ENCODE assay signal across 1 cellular context in the genomic region with DNA sequence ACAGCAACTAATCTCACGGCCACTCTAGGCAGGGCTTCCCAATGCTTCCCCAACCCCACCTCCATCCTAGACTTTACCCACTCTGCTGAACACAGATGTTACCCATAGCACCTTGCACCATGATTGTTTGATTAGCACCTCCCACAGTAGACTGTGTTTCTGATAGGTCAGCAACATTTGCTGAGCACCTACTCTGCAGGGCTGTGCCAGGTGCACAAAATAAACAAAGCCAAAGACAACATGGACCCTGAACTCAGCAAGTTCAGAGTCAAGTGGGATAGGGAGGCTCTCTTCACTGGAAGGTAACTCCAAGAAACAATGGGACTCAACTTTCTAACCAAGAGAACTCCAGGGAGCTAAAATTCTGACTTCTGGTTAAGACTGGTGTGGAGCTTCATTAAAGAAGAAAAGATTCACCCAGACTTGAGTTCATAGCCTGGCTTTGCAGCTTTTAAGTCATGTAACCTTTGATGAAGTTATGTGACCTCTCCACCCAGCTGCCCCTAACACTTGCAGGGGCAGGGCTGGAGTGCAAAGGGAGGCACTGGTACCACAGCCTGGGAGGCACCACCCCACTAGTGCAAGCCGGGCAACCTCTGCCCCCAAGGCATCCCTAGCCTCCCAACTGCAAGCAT.
A peak's percentile ranks its signal among the peaks of the same experiment; 100 is the strongest.
TF ChIP-seq lines count a peak whose summit lies in the region.

No MANE protein-coding gene starts in this region.

TF ChIP-seq in HepG2, 621 proteins besides CTCF, POLR2A, EP300 and RAD21 (continued from another document and continues in another):
- TF ChIP-seq DMTF1 (CRISPR knock-in tag; IDR thresholded peaks at IDR 0.05): no peak
- peak; percentile 89; the same call in 1 of the 2 replicates for TF ChIP-seq ZMAT3 (CRISPR knock-in tag; conservative IDR thresholded peaks at IDR 0.05)
- TF ChIP-seq ZNF430 (CRISPR knock-in tag; IDR thresholded peaks at IDR 0.05): peak; percentile 84
- TF ChIP-seq ZNF225 (CRISPR knock-in tag; IDR thresholded peaks at IDR 0.05): peak; percentile 24; the same call in 1 of the 2 replicates
- TF ChIP-seq YEATS2 (CRISPR knock-in tag; IDR thresholded peaks at IDR 0.05; ENCODE audit: borderline replicate concordance): peak; percentile 72; the same call in 1 of the 2 replicates
- no peak for TF ChIP-seq ZHX2 (IDR thresholded peaks at IDR 0.05; ENCODE audit: low read depth)
- TF ChIP-seq ZHX2 (CRISPR knock-in tag; IDR thresholded peaks at IDR 0.05; ENCODE audit: borderline replicate concordance): no peak
- peak; percentile 33; the same call in 1 of the 2 replicates for TF ChIP-seq CEBPB (IDR thresholded peaks at IDR 0.05; ENCODE audit: borderline replicate concordance, low read depth, low read length)
- peak; percentile 63; the same call in 1 of the 2 replicates for TF ChIP-seq HMG20B (CRISPR knock-in tag; conservative IDR thresholded peaks at IDR 0.05)
- TF ChIP-seq ZNF710 (CRISPR knock-in tag; IDR thresholded peaks at IDR 0.05; ENCODE audit: borderline replicate concordance): peak; percentile 39; the same call in 1 of the 2 replicates
- no peak for TF ChIP-seq ZFP62 (CRISPR knock-in tag; IDR thresholded peaks at IDR 0.05)
- TF ChIP-seq, protein P1, sequence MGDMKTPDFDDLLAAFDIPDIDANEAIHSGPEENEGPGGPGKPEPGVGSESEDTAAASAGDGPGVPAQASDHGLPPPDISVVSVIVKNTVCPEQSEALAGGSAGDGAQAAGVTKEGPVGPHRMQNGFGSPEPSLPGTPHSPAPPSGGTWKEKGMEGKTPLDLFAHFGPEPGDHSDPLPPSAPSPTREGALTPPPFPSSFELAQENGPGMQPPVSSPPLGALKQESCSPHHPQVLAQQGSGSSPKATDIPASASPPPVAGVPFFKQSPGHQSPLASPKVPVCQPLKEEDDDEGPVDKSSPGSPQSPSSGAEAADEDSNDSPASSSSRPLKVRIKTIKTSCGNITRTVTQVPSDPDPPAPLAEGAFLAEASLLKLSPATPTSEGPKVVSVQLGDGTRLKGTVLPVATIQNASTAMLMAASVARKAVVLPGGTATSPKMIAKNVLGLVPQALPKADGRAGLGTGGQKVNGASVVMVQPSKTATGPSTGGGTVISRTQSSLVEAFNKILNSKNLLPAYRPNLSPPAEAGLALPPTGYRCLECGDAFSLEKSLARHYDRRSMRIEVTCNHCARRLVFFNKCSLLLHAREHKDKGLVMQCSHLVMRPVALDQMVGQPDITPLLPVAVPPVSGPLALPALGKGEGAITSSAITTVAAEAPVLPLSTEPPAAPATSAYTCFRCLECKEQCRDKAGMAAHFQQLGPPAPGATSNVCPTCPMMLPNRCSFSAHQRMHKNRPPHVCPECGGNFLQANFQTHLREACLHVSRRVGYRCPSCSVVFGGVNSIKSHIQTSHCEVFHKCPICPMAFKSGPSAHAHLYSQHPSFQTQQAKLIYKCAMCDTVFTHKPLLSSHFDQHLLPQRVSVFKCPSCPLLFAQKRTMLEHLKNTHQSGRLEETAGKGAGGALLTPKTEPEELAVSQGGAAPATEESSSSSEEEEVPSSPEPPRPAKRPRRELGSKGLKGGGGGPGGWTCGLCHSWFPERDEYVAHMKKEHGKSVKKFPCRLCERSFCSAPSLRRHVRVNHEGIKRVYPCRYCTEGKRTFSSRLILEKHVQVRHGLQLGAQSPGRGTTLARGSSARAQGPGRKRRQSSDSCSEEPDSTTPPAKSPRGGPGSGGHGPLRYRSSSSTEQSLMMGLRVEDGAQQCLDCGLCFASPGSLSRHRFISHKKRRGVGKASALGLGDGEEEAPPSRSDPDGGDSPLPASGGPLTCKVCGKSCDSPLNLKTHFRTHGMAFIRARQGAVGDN (CRISPR knock-in tag; IDR thresholded peaks at IDR 0.05): peak; percentile 58
- no peak for TF ChIP-seq JUNB (CRISPR knock-in tag; IDR thresholded peaks at IDR 0.05; ENCODE audit: borderline replicate concordance)
- TF ChIP-seq ZMYM3 (CRISPR knock-in tag; IDR thresholded peaks at IDR 0.05): peak; percentile 95
- TF ChIP-seq ZNF12 (CRISPR knock-in tag; IDR thresholded peaks at IDR 0.05): peak; percentile 48; the same call in 1 of the 2 replicates
- TF ChIP-seq, protein P2, sequence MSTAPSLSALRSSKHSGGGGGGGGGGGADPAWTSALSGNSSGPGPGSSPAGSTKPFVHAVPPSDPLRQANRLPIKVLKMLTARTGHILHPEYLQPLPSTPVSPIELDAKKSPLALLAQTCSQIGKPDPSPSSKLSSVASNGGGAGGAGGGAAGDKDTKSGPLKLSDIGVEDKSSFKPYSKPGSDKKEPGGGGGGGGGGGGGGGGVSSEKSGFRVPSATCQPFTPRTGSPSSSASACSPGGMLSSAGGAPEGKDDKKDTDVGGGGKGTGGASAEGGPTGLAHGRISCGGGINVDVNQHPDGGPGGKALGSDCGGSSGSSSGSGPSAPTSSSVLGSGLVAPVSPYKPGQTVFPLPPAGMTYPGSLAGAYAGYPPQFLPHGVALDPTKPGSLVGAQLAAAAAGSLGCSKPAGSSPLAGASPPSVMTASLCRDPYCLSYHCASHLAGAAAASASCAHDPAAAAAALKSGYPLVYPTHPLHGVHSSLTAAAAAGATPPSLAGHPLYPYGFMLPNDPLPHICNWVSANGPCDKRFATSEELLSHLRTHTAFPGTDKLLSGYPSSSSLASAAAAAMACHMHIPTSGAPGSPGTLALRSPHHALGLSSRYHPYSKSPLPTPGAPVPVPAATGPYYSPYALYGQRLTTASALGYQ (CRISPR knock-in tag; IDR thresholded peaks at IDR 0.05): 0 out of 2 replicates have a peak, but pooled peaks have one; percentile 50
- TF ChIP-seq ZNF614 (CRISPR knock-in tag; IDR thresholded peaks at IDR 0.05; ENCODE audit: borderline replicate concordance): peak; percentile 85
- peak; percentile 66; the same call in 1 of the 2 replicates for TF ChIP-seq ARID4A (CRISPR knock-in tag; IDR thresholded peaks at IDR 0.05; ENCODE audit: borderline replicate concordance)
- TF ChIP-seq ZNF143 (CRISPR knock-in tag; IDR thresholded peaks at IDR 0.05): peak; percentile 84
- peak; percentile 98 for TF ChIP-seq SKI (IDR thresholded peaks at IDR 0.05; ENCODE audit: partially characterized antibody)
- TF ChIP-seq THRA (CRISPR knock-in tag; IDR thresholded peaks at IDR 0.05; ENCODE audit: borderline replicate concordance): peak; percentile 68; the same call in 1 of the 2 replicates
- TF ChIP-seq, protein P3, sequence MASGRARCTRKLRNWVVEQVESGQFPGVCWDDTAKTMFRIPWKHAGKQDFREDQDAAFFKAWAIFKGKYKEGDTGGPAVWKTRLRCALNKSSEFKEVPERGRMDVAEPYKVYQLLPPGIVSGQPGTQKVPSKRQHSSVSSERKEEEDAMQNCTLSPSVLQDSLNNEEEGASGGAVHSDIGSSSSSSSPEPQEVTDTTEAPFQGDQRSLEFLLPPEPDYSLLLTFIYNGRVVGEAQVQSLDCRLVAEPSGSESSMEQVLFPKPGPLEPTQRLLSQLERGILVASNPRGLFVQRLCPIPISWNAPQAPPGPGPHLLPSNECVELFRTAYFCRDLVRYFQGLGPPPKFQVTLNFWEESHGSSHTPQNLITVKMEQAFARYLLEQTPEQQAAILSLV (CRISPR knock-in tag; IDR thresholded peaks at IDR 0.05; ENCODE audit: borderline replicate concordance): peak; percentile 72; the same call in 1 of the 2 replicates
- no peak for TF ChIP-seq ZNF766 (CRISPR knock-in tag; IDR thresholded peaks at IDR 0.05; ENCODE audit: borderline replicate concordance)
